ENCODE assay signal across 18 cellular contexts in the genomic region with DNA sequence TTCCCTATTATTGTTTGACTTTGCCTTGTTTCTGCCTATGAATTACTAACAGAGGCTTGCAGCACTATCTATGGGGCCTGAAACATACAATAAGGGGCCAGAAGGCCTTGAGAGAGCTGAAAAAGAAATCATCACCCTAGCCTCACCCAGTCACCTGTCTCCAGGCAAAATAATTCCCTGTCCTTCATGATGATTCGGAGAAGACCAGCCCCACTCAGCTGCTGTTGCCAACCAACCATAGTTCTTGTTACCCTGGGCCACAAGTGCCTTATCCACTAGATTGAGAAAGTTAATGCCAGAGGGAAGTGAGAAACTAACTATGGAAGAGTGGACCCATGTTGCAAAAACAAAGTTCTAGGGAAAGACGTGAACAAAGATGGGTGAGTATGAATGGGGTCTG.
DNase-seq lines count a peak whose midpoint lies in the region; ATAC-seq and TF ChIP-seq lines count a peak whose summit lies in the region.
"Had no signal": no experiment of that assay in that cellular context is flagged by ENCODE, and none has a peak within 500 bp of the region (broad histone marks: within the 10 kb centered on the region; RNA-seq: fewer than 3 reads in every experiment).

No MANE protein-coding gene starts in this region.

- ATAC-seq in activated CD4-positive, alpha-beta T cell treated with anti-CD3 and anti-CD28 coated beads for 36 hours: no peak
- ATAC-seq: CD8-positive, alpha-beta T cell had no signal

- H3K27me3 Mint-ChIP-seq in activated CD4-positive, alpha-beta T cell treated with anti-CD3 and anti-CD28 coated beads for 36 hours: no peaks in the 10 kb centered on the region
- no peaks in the 10 kb centered on the region for H3K27me3 Mint-ChIP-seq in activated CD4-positive, alpha-beta T cell treated with anti-CD3 and anti-CD28 coated beads, Interleukin-2, amount 10 ng/mL, durations not matched to agents 24 days and 14 days
- peaks cover 0 to 6% (median 0%) of the 10 kb centered on the region in 3 donors for H3K27me3 Mint-ChIP-seq in immature natural killer cell (ENCODE audit: low read depth in 3 of 3)
- H3K27me3 Mint-ChIP-seq in type B pancreatic cell: no peaks in the 10 kb centered on the region

- H3K9me3 Mint-ChIP-seq in activated CD4-positive, alpha-beta T cell treated with anti-CD3 and anti-CD28 coated beads for 36 hours (ENCODE audit: low read depth): no peaks in the 10 kb centered on the region
- no peaks in the 10 kb centered on the region for H3K9me3 Mint-ChIP-seq in activated CD4-positive, alpha-beta T cell treated with anti-CD3 and anti-CD28 coated beads, Interleukin-2, amount 10 ng/mL, durations not matched to agents 24 days and 14 days
- H3K9me3 Mint-ChIP-seq in immature natural killer cell (no peaks in the 10 kb centered on the region), type B pancreatic cell (no peaks in the 10 kb centered on the region)
- H3K9me3 Mint-ChIP-seq: CD8-positive, alpha-beta T cell had no signal

- peaks cover 10% of the 10 kb centered on the region for H3K36me3 Mint-ChIP-seq in activated CD4-positive, alpha-beta T cell treated with anti-CD3 and anti-CD28 coated beads for 36 hours (ENCODE audit: low read depth)
- H3K36me3 Mint-ChIP-seq in activated CD4-positive, alpha-beta T cell treated with anti-CD3 and anti-CD28 coated beads, Interleukin-2, amount 10 ng/mL, durations not matched to agents 24 days and 14 days (ENCODE audit: low read depth): peaks cover 8% of the 10 kb centered on the region
- H3K36me3 Mint-ChIP-seq in immature natural killer cell (no peaks in the 10 kb centered on the region), type B pancreatic cell (no peaks in the 10 kb centered on the region)
- H3K36me3 Mint-ChIP-seq: CD8-positive, alpha-beta T cell had no signal

- DNase-seq in activated CD4-positive, alpha-beta T cell treated with anti-CD3 and anti-CD28 coated beads for 36 hours: no peak
- DNase-seq in activated CD4-positive, alpha-beta T cell treated with anti-CD3 and anti-CD28 coated beads, Interleukin-2, amount 10 ng/mL, durations not matched to agents 24 days and 14 days: no peak
- DNase-seq in NCI-H69 (lab: John Stamatoyannopoulos, UW) (peak; percentile 62), immature natural killer cell (no peak), type B pancreatic cell (ENCODE audit: extremely low spot score, unreplicated experiment) (no peak), C1 segment of cervical spinal cord (lab: John Stamatoyannopoulos, UW) (no peak), GM10266 (ENCODE audit: extremely low spot score) (no peak)
- DNase-seq: activated CD4-positive, CD25-positive, alpha-beta regulatory T cell; activated CD8-positive, alpha-beta memory T cell treated with anti-CD3 and anti-CD28 coated beads for 24 hours; activated naive CD4-positive, alpha-beta T cell treated with anti-CD3 and anti-CD28 coated beads, Interleukin-2, amount 50 U/mL, for 16 hours; aorta; CD8-positive, alpha-beta T cell; central memory CD4-positive, alpha-beta T cell; DMS79 treated with DMSO at 0.1 percent for 48 hours; head of caudate nucleus; left ventricle myocardium inferior; NCI-H2081 treated with DMSO at 0.1 percent for 48 hours; T-helper 9 cell had no signal

- POLR2A ChIA-PET in activated CD4-positive, alpha-beta T cell treated with anti-CD3 and anti-CD28 coated beads for 36 hours (lab: Charles Lee): interaction anchor here (1.1 kb wide), 1 partner anchor 10 kb away, joined by 3 read pairs; no protein-coding TSS in a partner anchor

- TF ChIP-seq CTCF in type B pancreatic cell (conservative IDR thresholded peaks at IDR 0.05): no peak
- no peak for TF ChIP-seq CTCF in GM10266 (IDR thresholded peaks at IDR 0.05; ENCODE audit: control insufficient read depth, insufficient read depth, low read depth, missing control alignments)

- H3K4me1 Mint-ChIP-seq in activated CD4-positive, alpha-beta T cell treated with anti-CD3 and anti-CD28 coated beads for 36 hours: peaks cover 52% of the 10 kb centered on the region
- H3K4me1 Mint-ChIP-seq in activated CD4-positive, alpha-beta T cell treated with anti-CD3 and anti-CD28 coated beads, Interleukin-2, amount 10 ng/mL, durations not matched to agents 24 days and 14 days: peaks cover 29% of the 10 kb centered on the region
- H3K4me1 Mint-ChIP-seq in immature natural killer cell (peaks cover 7 to 19% of the 10 kb centered on the region in 2 donors), type B pancreatic cell (ENCODE audit: unreplicated experiment) (peaks cover 33% of the 10 kb centered on the region)

- H3K4me3 Mint-ChIP-seq in activated CD4-positive, alpha-beta T cell treated with anti-CD3 and anti-CD28 coated beads for 36 hours: no peak overlapping the region
- no peak overlapping the region for H3K4me3 Mint-ChIP-seq in activated CD4-positive, alpha-beta T cell treated with anti-CD3 and anti-CD28 coated beads, Interleukin-2, amount 10 ng/mL, durations not matched to agents 24 days and 14 days
- H3K4me3 Mint-ChIP-seq in immature natural killer cell (no peak overlapping the region), type B pancreatic cell (no peak overlapping the region)
- H3K4me3 Mint-ChIP-seq: CD8-positive, alpha-beta T cell had no signal

- intact Hi-C loops in activated CD4-positive, alpha-beta T cell treated with anti-CD3 and anti-CD28 coated beads for 36 hours (cut with DNase I, micrococcal nuclease): no loop called here
- intact Hi-C loops in activated CD4-positive, alpha-beta T cell treated with anti-CD3 and anti-CD28 coated beads, Interleukin-2, amount 10 ng/mL, durations not matched to agents 24 days and 14 days (cut with micrococcal nuclease): no loop called here

- H3K27ac Mint-ChIP-seq in activated CD4-positive, alpha-beta T cell treated with anti-CD3 and anti-CD28 coated beads for 36 hours: peak overlapping the region; percentile 18
- no peak overlapping the region for H3K27ac Mint-ChIP-seq in activated CD4-positive, alpha-beta T cell treated with anti-CD3 and anti-CD28 coated beads, Interleukin-2, amount 10 ng/mL, durations not matched to agents 24 days and 14 days
- peak overlapping the region in 4 of 6 donors; percentile 26 to 62 (median 57) for H3K27ac Mint-ChIP-seq in immature natural killer cell
- H3K27ac Mint-ChIP-seq in type B pancreatic cell: peak overlapping the region; percentile 76
- H3K27ac Mint-ChIP-seq: CD8-positive, alpha-beta T cell had no signal

- CTCF ChIA-PET in activated CD4-positive, alpha-beta T cell treated with anti-CD3 and anti-CD28 coated beads for 36 hours (lab: Charles Lee): interaction anchor here (0.9 to 1.9 kb wide), 2 partner anchors 9 to 17 kb away, joined by 4 to 7 read pairs; no protein-coding TSS in a partner anchor
